ENCODE assay signal across 9 cellular contexts in the genomic region with DNA sequence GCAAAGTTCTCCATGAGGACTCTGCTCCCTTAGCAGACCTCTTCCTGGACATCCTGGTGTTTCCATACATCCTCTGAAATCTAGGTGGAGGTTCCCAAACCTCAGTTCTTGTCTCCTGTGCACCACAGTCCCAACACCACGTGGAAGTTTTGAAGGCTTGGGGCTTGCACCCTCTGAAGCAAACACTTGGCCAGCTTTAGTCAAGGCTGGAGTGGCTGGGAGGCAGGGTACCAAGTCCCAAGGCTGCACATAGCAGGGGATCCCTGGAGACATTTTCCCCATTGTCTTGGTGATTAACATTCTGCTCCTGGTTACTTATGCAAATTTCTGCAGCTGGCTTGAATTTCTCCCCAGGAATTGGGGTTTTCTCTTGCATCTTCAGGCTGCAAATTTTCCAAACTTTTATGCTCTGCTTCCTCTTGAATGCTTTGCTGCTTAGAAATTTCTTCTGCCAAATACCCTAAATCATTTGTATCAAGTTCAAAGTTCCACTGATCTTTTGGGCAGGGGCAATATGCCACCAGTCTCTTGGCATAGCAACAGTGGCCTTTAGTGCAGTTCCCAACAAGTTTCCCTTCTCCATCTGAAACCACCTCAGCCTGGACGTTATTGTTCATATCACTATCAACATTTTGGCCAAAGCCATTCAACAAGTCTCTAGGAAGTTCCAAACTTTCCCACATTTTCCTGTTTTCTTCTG. TPM values are rescaled to one million over a fixed set of nuclear protein-coding genes. Genes with fewer than 3 reads are reported as not detected.
"Had no signal": no experiment of that assay in that cellular context is flagged by ENCODE, and none has a peak within 500 bp of the region (broad histone marks: within the 10 kb centered on the region; RNA-seq: fewer than 3 reads in every experiment).

No MANE protein-coding gene starts in this region.

RNA-seq across cellular contexts. Expression of a gene that starts 10.2 kb away (rescaled TPM):
- total RNA-seq: activated CD4-positive, alpha-beta memory T cell treated with anti-CD3 and anti-CD28 coated beads for 36 hours; activated CD4-positive, alpha-beta T cell treated with anti-CD3 and anti-CD28 coated beads, Interleukin-2, amount 10 ng/mL, durations not matched to agents 7 days and 5 days; activated naive CD4-positive, alpha-beta T cell treated with anti-CD3 and anti-CD28 coated beads, Interleukin-2, amount 50 U/mL, for 72 hours; ascending aorta; body of pancreas; bronchial epithelial cell; NCI-H460; OCI-LY7; RPMI7951 had no signal
